Comparison of ENCODE assay signal across 8 cellular contexts in the genomic region with DNA sequence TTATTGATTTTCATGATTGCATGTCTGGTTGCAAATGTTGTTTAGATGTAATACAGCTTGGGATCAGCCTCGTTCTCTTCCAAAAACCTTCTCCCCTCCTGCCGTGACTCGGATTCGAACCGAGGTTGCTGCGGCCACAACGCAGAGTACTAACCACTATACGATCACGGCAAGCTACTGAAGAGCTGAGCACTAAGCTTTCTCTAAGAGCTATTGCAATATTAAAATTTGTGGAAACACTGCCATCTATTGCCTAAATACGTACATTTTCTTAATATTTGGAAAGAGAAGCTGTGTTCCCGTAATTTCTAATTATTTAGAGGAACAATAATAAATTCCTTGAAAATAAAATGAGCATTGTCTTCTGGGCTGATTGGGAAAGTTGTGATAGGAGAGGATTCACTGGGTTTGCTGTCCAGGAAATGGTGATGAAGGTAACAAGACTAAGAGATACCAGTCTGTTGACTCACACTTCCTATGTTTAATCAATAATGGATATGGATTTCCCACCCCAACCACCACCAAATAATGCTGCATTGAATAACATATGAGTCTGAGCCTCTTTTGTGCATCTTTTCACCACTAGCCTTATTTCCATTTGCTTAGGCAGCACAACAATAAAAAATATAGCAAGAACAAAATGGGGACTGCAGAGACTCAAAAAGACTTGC.
DNase-seq lines count a peak whose midpoint lies in the region; ATAC-seq lines count a peak whose summit lies in the region.

No MANE protein-coding gene starts in this region.

- ATAC-seq in HG03520 (IDR thresholded peaks at IDR 0.05; ENCODE audit: unreplicated experiment) (peak; percentile 54), sciatic nerve (peak; percentile 87), HG03521 (IDR thresholded peaks at IDR 0.05; ENCODE audit: unreplicated experiment) (no peak), HG03139 (IDR thresholded peaks at IDR 0.05; ENCODE audit: unreplicated experiment) (no peak)

- in situ Hi-C loops in SK-MEL-5 (cut with HindIII; ENCODE audit: low pct_unique_long_range_greater_than_20kb, low sequenced_read_pairs): no loop called here

- DNase-seq in AG08395 (ENCODE audit: low spot score): peak; percentile 45
- peak; percentile 70 for DNase-seq in SK-MEL-5 (ENCODE audit: low read depth, low spot score)
- DNase-seq in foreskin melanocyte: peak; percentile 50
- DNase-seq in sciatic nerve (ENCODE audit: low spot score): no peak
- no peak for DNase-seq in GDM1 (lab: John Stamatoyannopoulos, UW)

- intact Hi-C loops in sciatic nerve (cut with DNase I): no loop called here

Comparison
In these comparisons a context has a peak if more than half of its experiments do, and no peak if none do; other contexts are left out.
1. DNase-seq: peak in AG08395 (single experiment), SK-MEL-5 (single experiment) and foreskin melanocyte (single experiment); none in sciatic nerve (single experiment) and GDM1 (single experiment).
2. ATAC-seq: peak in HG03520 (single experiment) and sciatic nerve (single experiment); none in HG03521 (single experiment) and HG03139 (single experiment).